ENCODE assay signal across 17 cellular contexts in genomic region chr3:9238727-9239295, GRCh38.
"Had no signal": no experiment of that assay in that cellular context is flagged by ENCODE, and none has a peak within 500 bp of the region (broad histone marks: within the 10 kb centered on the region; RNA-seq: fewer than 3 reads in every experiment).

No MANE protein-coding gene starts in this region.

- DNase-seq: activated CD4-positive, alpha-beta T cell treated with anti-CD3 and anti-CD28 coated beads, Interleukin-2, amount 10 ng/mL, durations not matched to agents 7 days and 5 days; activated CD8-positive, alpha-beta memory T cell treated with anti-CD3 and anti-CD28 coated beads, Interleukin-2, amount 10 ng/mL, durations not matched to agents 7 days and 5 days; activated CD8-positive, alpha-beta T cell treated with anti-CD3 and anti-CD28 coated beads for 36 hours; activated effector memory CD4-positive, alpha-beta T cell treated with anti-CD3 and anti-CD28 coated beads, Interleukin-2, amount 50 U/mL, for 16 hours; activated naive CD4-positive, alpha-beta T cell treated with anti-CD3 and anti-CD28 coated beads, Interleukin-2, amount 10 ng/mL, durations not matched to agents 7 days and 5 days; activated T-cell treated with anti-CD3 and anti-CD28 coated beads for 4 hours; kidney; midbrain; nucleus accumbens; posterior cingulate gyrus; stimulated activated CD4-positive, alpha-beta T cell treated with anti-CD3 and anti-CD28 coated beads, Interleukin-4, amount 100 ng/mL, for 1 hour; stimulated activated naive CD4-positive, alpha-beta T cell; upper lobe of right lung had no signal

- H3K4me3 ChIP-seq: lung, upper lobe of right lung had no signal

- ATAC-seq: activated CD4-positive, CD25-positive, alpha-beta regulatory T cell treated with anti-CD3 and anti-CD28 coated beads, Interleukin-2, amount 50 U/mL, for 24 hours; activated CD8-positive, alpha-beta memory T cell treated with anti-CD3 and anti-CD28 coated beads, Interleukin-2, amount 10 ng/mL, durations not matched to agents 7 days and 5 days; activated CD8-positive, alpha-beta T cell treated with anti-CD3 and anti-CD28 coated beads for 36 hours; left lobe of liver; upper lobe of right lung had no signal

- H3K4me1 ChIP-seq: upper lobe of right lung had no signal

- H3K27ac ChIP-seq: upper lobe of right lung, VCaP had no signal

- H3K9me3 ChIP-seq: upper lobe of right lung had no signal

- H3K27me3 ChIP-seq: upper lobe of right lung had no signal

- H3K36me3 ChIP-seq: upper lobe of right lung had no signal
